Comparison of ENCODE assay signal across 8 cellular contexts in the genomic region with DNA sequence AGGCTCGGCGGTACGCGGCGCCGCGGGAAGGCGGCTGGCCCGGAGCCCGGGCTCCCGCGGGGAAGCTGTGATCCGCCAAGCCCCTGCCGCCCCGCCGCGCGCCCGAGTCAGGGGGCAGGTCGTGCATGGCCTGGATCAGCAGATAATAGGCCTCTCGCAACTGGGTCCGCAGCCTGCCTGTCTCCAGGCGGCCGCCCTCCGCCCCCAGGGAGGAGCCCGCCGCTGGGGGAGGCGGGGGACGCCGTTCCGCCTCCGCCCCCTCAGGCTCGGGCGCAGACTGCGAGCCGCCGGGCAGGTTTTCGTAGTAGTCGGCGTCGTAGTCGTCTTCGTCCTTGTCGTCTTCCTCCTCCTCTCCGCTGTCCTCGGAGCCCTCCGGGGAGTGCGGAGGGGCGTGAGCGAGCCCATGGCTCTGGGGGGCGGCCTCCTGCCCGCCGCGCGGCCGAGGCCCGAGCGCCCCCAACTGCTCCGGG. TPM values are rescaled to one million over a fixed set of nuclear protein-coding genes. Genes with fewer than 3 reads are reported as not detected.
DNase-seq lines count a peak whose midpoint lies in the region; ATAC-seq and TF ChIP-seq lines count a peak whose summit lies in the region.

TSS of gene SYDE2 (minus strand) at position 147 of the 470 bp plus-strand sequence. CDS start at position 127, 20 bp downstream.

- intact Hi-C loops in A673 (cut with micrococcal nuclease; ENCODE audit: unreplicated experiment) = loop anchor here (1.0 to 5.0 kb wide), 3 partner anchors 41 to 256 kb away; a partner anchor contains a TSS

- 0% methylated on average over 59 of the region's 59 CpGs for WGBS in ectodermal cell, 2 experiments

- POLR2A ChIA-PET in A673 (lab: Charles Lee; ENCODE audit: low non-redundant PET) = no interaction called here

- BruUV-seq in A673 (replicated peaks; lab: Mats Ljungman, UMichigan) = no TSS peak

- H3K27me3 Mint-ChIP-seq in memory B cell = peaks cover 2% of the 10 kb centered on the region

- H3K9me3 ChIP-seq in A673 (ENCODE audit: low read depth, low read length, poor library complexity, severe bottlenecking) (no peaks in the 10 kb centered on the region), ectodermal cell (ENCODE audit: control insufficient read depth, low read length) (no peaks in the 10 kb centered on the region)

- DNase-seq in A673 (ENCODE audit: low spot score) = peak; percentile 87
- DNase-seq in NCI-H345 treated with DMSO at 0.1 percent for 48 hours (lab: John Stamatoyannopoulos, UW; ENCODE audit: unreplicated experiment) = peak; percentile 70
- DNase-seq in activated CD4-positive, alpha-beta T cell treated with anti-CD3 and anti-CD28 coated beads, Interleukin-2, amount 50 U/mL, for 4 hours = peak; percentile 68 to 69
- DNase-seq in memory B cell (ENCODE audit: low spot score in 2 of 2) = peak in 1 of 2 donors; percentile 75
- peak; percentile 59 for DNase-seq in stimulated activated CD8-positive, alpha-beta memory T cell treated with anti-CD3 and anti-CD28 coated beads, Interleukin-12 subunit alpha, Interleukin-12 subunit beta, amount 100 ng/mL, for 1 hour (ENCODE audit: low read depth)

- H3K27me3 ChIP-seq in A673 (replicated peaks; ENCODE audit: insufficient read depth, low read depth, low read length, poor library complexity) = no peaks in the 10 kb centered on the region
- H3K27me3 ChIP-seq in ectodermal cell (ENCODE audit: control insufficient read depth, insufficient read depth, low read length, poor library complexity, severe bottlenecking) = peaks cover 9% of the 10 kb centered on the region

- no peaks in the 10 kb centered on the region for H3K36me3 Mint-ChIP-seq in memory B cell

- H3K4me1 ChIP-seq in A673 (ENCODE audit: insufficient read depth, low read length, poor library complexity, severe bottlenecking) (peaks cover 29% of the 10 kb centered on the region), ectodermal cell (ENCODE audit: control insufficient read depth, insufficient read depth, low read length) (peaks cover under 1% of the 10 kb centered on the region)

- peak within 1 kb of the TSS; percentile 96 for H3K4me3 Mint-ChIP-seq in memory B cell

- H3K27ac Mint-ChIP-seq in memory B cell = peak within 1 kb of the TSS; percentile 87

- H3K36me3 ChIP-seq in A673 (ENCODE audit: insufficient read depth, low read length, poor library complexity, severe bottlenecking) (no peaks in the 10 kb centered on the region), ectodermal cell (ENCODE audit: control insufficient read depth, insufficient read depth, low read length) (no peaks in the 10 kb centered on the region)

- H3K27ac ChIP-seq in A673 (ENCODE audit: low read depth, low read length, poor library complexity, severe bottlenecking) (peak within 1 kb of the TSS; percentile 97), ectodermal cell (ENCODE audit: insufficient read depth, low read depth, low read length, poor library complexity, severe bottlenecking) (peak within 1 kb of the TSS; percentile 85)

- H3K4me1 Mint-ChIP-seq in memory B cell = peaks cover 4% of the 10 kb centered on the region

- CTCF ChIA-PET in A673 (lab: Charles Lee) = interaction anchor here (0.6 kb wide), 1 partner anchor 59 kb away, joined by 9 read pairs; no protein-coding TSS in a partner anchor

- no peak for TF ChIP-seq CTCF in A673 (conservative IDR thresholded peaks at IDR 0.05; ENCODE audit: low read depth, low read length)

- peak within 1 kb of the TSS; percentile 92 for H3K4me3 ChIP-seq in A673 (ENCODE audit: low read depth, low read length, poor library complexity, severe bottlenecking)
- peak within 1 kb of the TSS; percentile 91 for H3K4me3 ChIP-seq in ectodermal cell (ENCODE audit: insufficient read depth, low read depth, low read length)

- ATAC-seq in GM18867 (IDR thresholded peaks at IDR 0.05; ENCODE audit: unreplicated experiment) (peak; percentile 84), HG03095 (IDR thresholded peaks at IDR 0.05; ENCODE audit: unreplicated experiment) (peak; percentile 79), memory B cell (ENCODE audit: low read depth) (peak; percentile 80)

- no peaks in the 10 kb centered on the region for H3K9me3 Mint-ChIP-seq in memory B cell

RNA-seq across cellular contexts. Expression of gene SYDE2, which starts in this region (rescaled TPM):
- 10.4 and 10.9 TPM in 2 replicates for total RNA-seq in A673 (2021)
- polyA plus RNA-seq in ectodermal cell (2013, experiment 1 of 4) = 10.3 TPM
- 12.2 TPM for polyA plus RNA-seq in ectodermal cell (2013, experiment 2 of 4)
- polyA plus RNA-seq in ectodermal cell (2013, experiment 3 of 4) = 7.7 TPM
- polyA plus RNA-seq in ectodermal cell (2013, experiment 4 of 4) = 10.7 TPM
